26 cellular contexts compared by ENCODE assay signal in the genomic region with DNA sequence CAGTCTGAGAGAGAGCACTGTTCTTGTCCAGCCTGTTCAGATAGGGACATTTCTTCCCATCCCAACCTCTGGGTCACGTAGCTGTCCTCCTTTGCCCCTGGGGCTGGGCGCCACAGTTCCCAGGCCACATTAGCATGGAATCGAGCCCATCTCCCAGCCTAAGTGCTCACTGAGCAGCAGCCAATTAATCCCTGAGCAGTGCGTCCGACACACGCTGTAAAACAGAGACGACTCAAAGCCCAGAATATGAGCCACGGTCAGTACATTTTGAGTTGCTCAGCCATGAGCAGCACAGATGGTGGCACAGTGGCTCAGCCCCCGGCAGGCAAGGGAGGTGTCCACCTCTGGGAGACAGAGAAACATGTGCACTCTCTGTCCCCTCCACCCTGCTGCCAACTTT.
"Had no signal": no experiment of that assay in that cellular context is flagged by ENCODE, and none has a peak within 500 bp of the region (broad histone marks: within the 10 kb centered on the region; RNA-seq: fewer than 3 reads in every experiment).

No MANE protein-coding gene starts in this region.

- H3K9me3 ChIP-seq: breast epithelium, stomach, tibial artery had no signal

- H3K4me3 ChIP-seq: breast epithelium, hepatocyte, smooth muscle cell, stomach, tibial artery had no signal

- H3K27ac ChIP-seq: breast epithelium, hepatocyte, stomach, tibial artery had no signal

- DNase-seq: activated CD4-positive, alpha-beta memory T cell treated with anti-CD3 and anti-CD28 coated beads, Interleukin-2, amount 10 ng/mL, durations not matched to agents 7 days and 5 days; activated CD4-positive, alpha-beta T cell treated with anti-CD3 and anti-CD28 coated beads for 1 hour; activated CD4-positive, alpha-beta T cell treated with anti-CD3 and anti-CD28 coated beads, Interleukin-2, amount 10 ng/mL, durations not matched to agents 7 days and 5 days; activated CD8-positive, alpha-beta memory T cell treated with anti-CD3 and anti-CD28 coated beads, Interleukin-2, amount 50 U/mL, for 48 hours; activated naive CD8-positive, alpha-beta T cell treated with anti-CD3 and anti-CD28 coated beads, Interleukin-2, amount 50 U/mL, for 24 hours; activated T-cell treated with anti-CD3 and anti-CD28 coated beads, Interleukin-2, amount 50 U/mL, for 24 hours; amygdala; dermis blood vessel endothelial cell; effector CD8-positive, alpha-beta T cell; islet precursor cell; midbrain; naive thymus-derived CD4-positive, alpha-beta T cell; stimulated activated CD4-positive, alpha-beta T cell treated with anti-CD3 and anti-CD28 coated beads, Interleukin-15, amount 100 ng/mL, for 24 hours; stimulated activated CD4-positive, alpha-beta T cell treated with anti-CD3 and anti-CD28 coated beads, Interleukin-2, amount 100 ng/mL, for 24 hours; stimulated activated naive B cell treated with anti-CD40 and anti-IgM and Interleukin-4, amounts not matched to agents 10 μg/mL and 1 μg/mL and 100 μg/mL, for 72 hours; stomach; T-helper 17 cell; tibial artery had no signal

- H3K36me3 ChIP-seq: breast epithelium, stomach, tibial artery had no signal

- H3K27me3 ChIP-seq: hepatocyte had no signal

- H3K4me3 Mint-ChIP-seq: activated CD4-positive, alpha-beta memory T cell treated with anti-CD3 and anti-CD28 coated beads, Interleukin-2, amount 10 ng/mL, durations not matched to agents 7 days and 5 days; activated CD4-positive, alpha-beta T cell treated with anti-CD3 and anti-CD28 coated beads, Interleukin-2, amount 10 ng/mL, durations not matched to agents 7 days and 5 days; activated naive CD4-positive, alpha-beta T cell treated with anti-CD3 and anti-CD28 coated beads, Interleukin-2, amount 50 U/mL, for 24 hours; activated naive CD8-positive, alpha-beta T cell treated with anti-CD3 and anti-CD28 coated beads, Interleukin-2, amount 50 U/mL, for 24 hours; activated T-cell treated with anti-CD3 and anti-CD28 coated beads, Interleukin-2, amount 50 U/mL, for 24 hours; activated T-helper 17 cell treated with anti-CD3 and anti-CD28 coated beads, Interleukin-2, amount 50 U/mL, for 72 hours; central memory CD8-positive, alpha-beta T cell; naive thymus-derived CD4-positive, alpha-beta T cell; neural crest cell; stimulated activated naive B cell treated with anti-CD40 and anti-IgM and Interleukin-4, amounts not matched to agents 10 μg/mL and 1 μg/mL and 100 μg/mL, for 72 hours; T-helper 17 cell; WTC11 had no signal

- H3K27ac Mint-ChIP-seq: activated CD4-positive, alpha-beta memory T cell treated with anti-CD3 and anti-CD28 coated beads, Interleukin-2, amount 10 ng/mL, durations not matched to agents 7 days and 5 days; activated CD4-positive, alpha-beta T cell treated with anti-CD3 and anti-CD28 coated beads, Interleukin-2, amount 10 ng/mL, durations not matched to agents 7 days and 5 days; activated naive CD4-positive, alpha-beta T cell treated with anti-CD3 and anti-CD28 coated beads, Interleukin-2, amount 50 U/mL, for 24 hours; activated naive CD8-positive, alpha-beta T cell treated with anti-CD3 and anti-CD28 coated beads, Interleukin-2, amount 50 U/mL, for 24 hours; activated T-cell treated with anti-CD3 and anti-CD28 coated beads, Interleukin-2, amount 50 U/mL, for 24 hours; activated T-helper 17 cell treated with anti-CD3 and anti-CD28 coated beads, Interleukin-2, amount 50 U/mL, for 72 hours; naive thymus-derived CD4-positive, alpha-beta T cell; stimulated activated naive B cell treated with anti-CD40 and anti-IgM and Interleukin-4, amounts not matched to agents 10 μg/mL and 1 μg/mL and 100 μg/mL, for 72 hours; T-helper 17 cell; WTC11 had no signal

- H3K36me3 Mint-ChIP-seq: activated naive CD4-positive, alpha-beta T cell treated with anti-CD3 and anti-CD28 coated beads, Interleukin-2, amount 50 U/mL, for 24 hours; naive thymus-derived CD4-positive, alpha-beta T cell; stimulated activated naive B cell treated with anti-CD40 and anti-IgM and Interleukin-4, amounts not matched to agents 10 μg/mL and 1 μg/mL and 100 μg/mL, for 72 hours had no signal

- ATAC-seq: activated naive CD8-positive, alpha-beta T cell treated with anti-CD3 and anti-CD28 coated beads, Interleukin-2, amount 50 U/mL, for 24 hours; activated T-helper 17 cell treated with anti-CD3 and anti-CD28 coated beads, Interleukin-2, amount 50 U/mL, for 72 hours; naive thymus-derived CD4-positive, alpha-beta T cell; stimulated activated naive B cell treated with anti-CD40 and anti-IgM and Interleukin-4, amounts not matched to agents 10 μg/mL and 1 μg/mL and 100 μg/mL, for 72 hours; T-helper 17 cell; WTC11 had no signal

- H3K9me3 Mint-ChIP-seq: activated CD4-positive, alpha-beta memory T cell treated with anti-CD3 and anti-CD28 coated beads, Interleukin-2, amount 10 ng/mL, durations not matched to agents 7 days and 5 days; activated CD4-positive, alpha-beta T cell treated with anti-CD3 and anti-CD28 coated beads, Interleukin-2, amount 10 ng/mL, durations not matched to agents 7 days and 5 days; activated naive CD4-positive, alpha-beta T cell treated with anti-CD3 and anti-CD28 coated beads, Interleukin-2, amount 50 U/mL, for 24 hours; activated naive CD8-positive, alpha-beta T cell treated with anti-CD3 and anti-CD28 coated beads, Interleukin-2, amount 50 U/mL, for 24 hours; activated T-cell treated with anti-CD3 and anti-CD28 coated beads, Interleukin-2, amount 50 U/mL, for 24 hours; activated T-helper 17 cell treated with anti-CD3 and anti-CD28 coated beads, Interleukin-2, amount 50 U/mL, for 72 hours; central memory CD8-positive, alpha-beta T cell; neural crest cell had no signal

- H3K4me1 ChIP-seq: breast epithelium, stomach, tibial artery had no signal

- H3K27me3 Mint-ChIP-seq: activated CD4-positive, alpha-beta memory T cell treated with anti-CD3 and anti-CD28 coated beads, Interleukin-2, amount 10 ng/mL, durations not matched to agents 7 days and 5 days; activated CD4-positive, alpha-beta T cell treated with anti-CD3 and anti-CD28 coated beads, Interleukin-2, amount 10 ng/mL, durations not matched to agents 7 days and 5 days had no signal

- H3K4me1 Mint-ChIP-seq: activated CD4-positive, alpha-beta memory T cell treated with anti-CD3 and anti-CD28 coated beads, Interleukin-2, amount 10 ng/mL, durations not matched to agents 7 days and 5 days; activated CD4-positive, alpha-beta T cell treated with anti-CD3 and anti-CD28 coated beads, Interleukin-2, amount 10 ng/mL, durations not matched to agents 7 days and 5 days; activated naive CD4-positive, alpha-beta T cell treated with anti-CD3 and anti-CD28 coated beads, Interleukin-2, amount 50 U/mL, for 24 hours; activated naive CD8-positive, alpha-beta T cell treated with anti-CD3 and anti-CD28 coated beads, Interleukin-2, amount 50 U/mL, for 24 hours; activated T-helper 17 cell treated with anti-CD3 and anti-CD28 coated beads, Interleukin-2, amount 50 U/mL, for 72 hours; central memory CD8-positive, alpha-beta T cell; stimulated activated naive B cell treated with anti-CD40 and anti-IgM and Interleukin-4, amounts not matched to agents 10 μg/mL and 1 μg/mL and 100 μg/mL, for 72 hours had no signal
